In the genomic region with DNA sequence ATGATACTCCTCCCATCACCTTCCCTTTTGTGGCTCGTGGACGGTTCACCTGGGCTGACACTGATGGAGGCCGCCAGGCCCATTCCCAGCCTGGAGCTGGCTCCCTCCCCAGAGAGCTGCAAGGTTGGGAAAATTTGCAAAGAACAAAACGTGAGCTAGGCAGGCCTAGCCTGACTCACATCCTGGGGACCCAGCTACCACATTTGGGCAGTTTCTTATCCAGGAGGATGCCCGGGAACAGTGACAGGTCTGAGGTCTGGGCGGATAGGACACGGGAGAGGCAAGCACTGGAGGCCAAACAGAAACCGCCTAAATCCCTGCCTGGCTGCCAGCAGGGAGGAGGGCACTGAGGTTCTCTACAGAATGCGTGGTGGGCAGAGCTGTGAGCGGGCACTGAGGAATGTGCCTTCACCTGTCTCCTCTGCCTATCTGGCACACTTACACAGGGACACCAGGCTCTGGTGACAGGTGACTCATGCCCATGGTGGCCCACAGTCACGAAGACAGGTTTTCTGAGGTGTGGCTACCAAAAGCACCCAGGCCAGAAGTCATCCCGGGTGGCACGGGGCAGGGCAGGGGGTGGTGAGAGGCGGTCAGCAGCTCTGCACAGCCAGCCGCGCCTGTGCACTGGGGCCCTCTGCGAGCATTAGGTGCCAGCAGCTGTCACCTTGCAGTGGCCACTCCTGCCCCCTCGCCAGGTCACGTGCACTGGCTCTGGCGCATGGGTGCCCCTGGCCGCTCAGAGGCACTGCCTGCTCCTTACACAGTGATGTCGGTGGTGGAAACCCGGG, we compare ENCODE assay signal across 10 cellular contexts. TPM values are rescaled to one million over a fixed set of nuclear protein-coding genes. Genes with fewer than 3 reads are reported as not detected.
A peak's percentile ranks its signal among the peaks of the same experiment; 100 is the strongest.
DNase-seq lines count a peak whose midpoint lies in the region; ATAC-seq, FAIRE-seq and TF ChIP-seq lines count a peak whose summit lies in the region.
"Had no signal": no experiment of that assay in that cellular context is flagged by ENCODE, and none has a peak within 500 bp of the region (broad histone marks: within the 10 kb centered on the region; RNA-seq: fewer than 3 reads in every experiment).

No MANE protein-coding gene starts in this region.

- CTCF ChIA-PET in CD8-positive, alpha-beta T cell (lab: Charles Lee): interaction anchor here (2.0 kb wide), 1 partner anchor 25 kb away, joined by 10 read pairs; no protein-coding TSS in a partner anchor

- H3K36me3 ChIP-seq in CD8-positive, alpha-beta T cell (ENCODE audit: insufficient read depth, low read length): no peaks in the 10 kb centered on the region
- H3K36me3 ChIP-seq in Karpas-422 (ENCODE audit: insufficient read depth, low read length): no peaks in the 10 kb centered on the region
- H3K36me3 ChIP-seq in pancreas: no peaks in the 10 kb centered on the region

- H3K9me3 ChIP-seq in CD8-positive, alpha-beta T cell (ENCODE audit: low read length): no peaks in the 10 kb centered on the region
- no peaks in the 10 kb centered on the region for H3K9me3 ChIP-seq in Karpas-422 (ENCODE audit: low read length)
- no peaks in the 10 kb centered on the region for H3K9me3 ChIP-seq in pancreas

- peaks cover 56% of the 10 kb centered on the region for H3K4me1 Mint-ChIP-seq in CD8-positive, alpha-beta T cell (ENCODE audit: low read depth)
- peaks cover 98% of the 10 kb centered on the region for H3K4me1 Mint-ChIP-seq in dendritic cell treated with granulocyte-macrophage colony-stimulating factor and Interleukin-4, amounts not matched to agents 40 ng/mL and 50 ng/mL, for 4 days (ENCODE audit: low read depth)

- H3K27me3 ChIP-seq in CD8-positive, alpha-beta T cell (ENCODE audit: insufficient read depth, low read length): no peaks in the 10 kb centered on the region
- H3K27me3 ChIP-seq in Karpas-422 (ENCODE audit: low read length): no peaks in the 10 kb centered on the region
- H3K27me3 ChIP-seq in pancreas: no peaks in the 10 kb centered on the region

- peak overlapping the region; percentile 41 for H3K27ac Mint-ChIP-seq in CD8-positive, alpha-beta T cell
- peak overlapping the region; percentile 91 for H3K27ac Mint-ChIP-seq in dendritic cell treated with granulocyte-macrophage colony-stimulating factor and Interleukin-4, amounts not matched to agents 40 ng/mL and 50 ng/mL, for 4 days

- ATAC-seq in CD8-positive, alpha-beta T cell: no peak
- peak; percentile 36 to 56 (median 44) for ATAC-seq in pancreas

- FAIRE-seq in pancreas (lab: Jason Lieb, UNC) (no peak), urothelium cell line (lab: Jason Lieb, UNC) (no peak)

- no peak overlapping the region for H2AFZ ChIP-seq in Karpas-422 (ENCODE audit: low read length)

- peak overlapping the region; percentile 64 for H3K4me2 ChIP-seq in Karpas-422 (ENCODE audit: low read depth, low read length, poor library complexity, severe bottlenecking)

- H3K4me3 Mint-ChIP-seq in CD8-positive, alpha-beta T cell: no peak overlapping the region
- no peak overlapping the region for H3K4me3 Mint-ChIP-seq in dendritic cell treated with granulocyte-macrophage colony-stimulating factor and Interleukin-4, amounts not matched to agents 40 ng/mL and 50 ng/mL, for 4 days

- H4K20me1 ChIP-seq in Karpas-422 (ENCODE audit: insufficient read depth, low read depth, low read length): peaks cover 63% of the 10 kb centered on the region

- H3K27me3 Mint-ChIP-seq in CD8-positive, alpha-beta T cell (ENCODE audit: low read depth): no peaks in the 10 kb centered on the region
- H3K27me3 Mint-ChIP-seq in dendritic cell treated with granulocyte-macrophage colony-stimulating factor and Interleukin-4, amounts not matched to agents 40 ng/mL and 50 ng/mL, for 4 days: no peaks in the 10 kb centered on the region

- TF ChIP-seq CTCF in CD8-positive, alpha-beta T cell (IDR thresholded peaks at IDR 0.05): no peak
- TF ChIP-seq CTCF in pancreas (IDR thresholded peaks at IDR 0.05): no peak

- intact Hi-C loops in CD8-positive, alpha-beta T cell (cut with DNase I, micrococcal nuclease): no loop called here
- intact Hi-C loops in dendritic cell treated with granulocyte-macrophage colony-stimulating factor and Interleukin-4, amounts not matched to agents 40 ng/mL and 50 ng/mL, for 4 days (cut with micrococcal nuclease): no loop called here
- intact Hi-C loops in pancreas (cut with DNase I): no loop called here

- no peak overlapping the region for H3K27ac ChIP-seq in CD8-positive, alpha-beta T cell (ENCODE audit: low read depth, low read length)
- no peak overlapping the region for H3K27ac ChIP-seq in Karpas-422 (ENCODE audit: low read length)
- H3K27ac ChIP-seq in pancreas: peak overlapping the region in 2 of 4 donors; percentile 12 to 30

- POLR2A ChIA-PET in CD8-positive, alpha-beta T cell (lab: Charles Lee): interaction anchor here (0.8 kb wide), 1 partner anchor 130 kb away, joined by 3 read pairs; the partner anchor contains the start of gene YJU2

- peaks cover 36% of the 10 kb centered on the region for H3K79me2 ChIP-seq in Karpas-422 (ENCODE audit: low read length)

- H3K36me3 Mint-ChIP-seq in CD8-positive, alpha-beta T cell: peaks cover 4% of the 10 kb centered on the region
- peaks cover 60% of the 10 kb centered on the region for H3K36me3 Mint-ChIP-seq in dendritic cell treated with granulocyte-macrophage colony-stimulating factor and Interleukin-4, amounts not matched to agents 40 ng/mL and 50 ng/mL, for 4 days (ENCODE audit: low read depth)

- no peak overlapping the region; the same call in 1 of the 2 replicates for H3K9ac ChIP-seq in Karpas-422 (ENCODE audit: low read length)

- peaks cover 52% of the 10 kb centered on the region for H3K4me1 ChIP-seq in CD8-positive, alpha-beta T cell (ENCODE audit: insufficient read depth, low read length)
- peaks cover 73% of the 10 kb centered on the region for H3K4me1 ChIP-seq in Karpas-422 (ENCODE audit: low read length)
- peaks cover 59 to 69% (median 65%) of the 10 kb centered on the region in 3 donors for H3K4me1 ChIP-seq in pancreas

- H3K9me2 ChIP-seq in Karpas-422 (replicated peaks; ENCODE audit: insufficient read depth, low read length): no peaks in the 10 kb centered on the region

- no peaks in the 10 kb centered on the region for H3K9me3 Mint-ChIP-seq in CD8-positive, alpha-beta T cell
- no peaks in the 10 kb centered on the region for H3K9me3 Mint-ChIP-seq in dendritic cell treated with granulocyte-macrophage colony-stimulating factor and Interleukin-4, amounts not matched to agents 40 ng/mL and 50 ng/mL, for 4 days

- no peak overlapping the region for H3K4me3 ChIP-seq in CD8-positive, alpha-beta T cell (ENCODE audit: low read depth, low read length)
- H3K4me3 ChIP-seq in Karpas-422 (ENCODE audit: low read length) (peak overlapping the region; percentile 58; the same call in 1 of the 2 replicates), pancreas (no peak overlapping the region)

- WGBS in pancreas, 2 donors: 41 to 50% methylated on average over 22 to 23 of the region's 23 CpGs

- no peak for DNase-seq in CD8-positive, alpha-beta T cell
- DNase-seq in Karpas-422 (no peak), pancreas (peak in 5 of 6 donors; percentile 55 to 87 (median 68)), AML-193 (lab: John Stamatoyannopoulos, UW) (no peak), DMS153 (lab: John Stamatoyannopoulos, UW) (no peak), NCI-H2171 treated with DMSO at 0.1 percent for 48 hours (lab: John Stamatoyannopoulos, UW) (no peak), urothelium cell line (ENCODE audit: low spot score) (no peak)
- DNase-seq: cortex of kidney, NCI-H774 had no signal

RNA-seq across cellular contexts. Expression of gene SH3GL1, which starts 23.2 kb away (rescaled TPM):
- total RNA-seq in CD8-positive, alpha-beta T cell: 10 to 100 TPM; 35.0 to 38.1 TPM
- 12.8 and 13.4 TPM in 2 replicates for total RNA-seq in Karpas-422 (2014; rRNA removed; shearing (Covaris generic); ENCODE audit: low replicate concordance)
- 10 to 100 TPM; 25.9 to 31.1 (median 27.5) TPM for total RNA-seq in pancreas
- 10 to 100 TPM; 27.1 to 34.2 TPM for polyA plus RNA-seq in pancreas

RNA-seq across cellular contexts. Expression of gene CHAF1A, which starts 25.3 kb away (rescaled TPM):
- 10 to 100 TPM; 26.3 to 28.1 TPM for total RNA-seq in CD8-positive, alpha-beta T cell
- total RNA-seq in Karpas-422 (2014; rRNA removed; shearing (Covaris generic); ENCODE audit: low replicate concordance): 7.8 and 50.7 TPM in 2 replicates
- 1 to 10 TPM; 2.8 to 5.0 (median 3.9) TPM for total RNA-seq in pancreas
- 1 to 10 TPM; 3.8 to 4.3 TPM for polyA plus RNA-seq in pancreas

RNA-seq across cellular contexts. Expression of gene MPND, which starts 33.8 kb away (rescaled TPM):
- total RNA-seq in CD8-positive, alpha-beta T cell: 10 to 100 TPM in 1 of 2 experiments, 1 to 10 TPM in 1; 7.3 to 10.4 TPM
- 5.3 and 9.5 TPM in 2 replicates for total RNA-seq in Karpas-422 (2014; rRNA removed; shearing (Covaris generic); ENCODE audit: low replicate concordance)
- 10 to 100 TPM; 11.8 to 20.0 (median 14.9) TPM for total RNA-seq in pancreas
- 10 to 100 TPM; 16.7 to 18.9 TPM for polyA plus RNA-seq in pancreas

RNA-seq across cellular contexts. Expression of gene STAP2, which starts 38.6 kb away (rescaled TPM):
- total RNA-seq in CD8-positive, alpha-beta T cell: under 1 TPM; 0.65 to 0.97 TPM
- 0.43 and 0.86 TPM in 2 replicates for total RNA-seq in Karpas-422 (2014; rRNA removed; shearing (Covaris generic); ENCODE audit: low replicate concordance)
- total RNA-seq in pancreas: 10 to 100 TPM; 17.4 to 45.4 (median 23.3) TPM
- 10 to 100 TPM; 46.6 to 65.5 TPM for polyA plus RNA-seq in pancreas

Comparison
In these comparisons a context has a peak if more than half of its experiments do, and no peak if none do; other contexts are left out.
1. DNase-seq: peak in pancreas (5 of 6); none in CD8-positive, alpha-beta T cell (0 of 7), Karpas-422 (single experiment), AML-193 (0 of 2), DMS153 (single experiment), NCI-H2171 treated with DMSO at 0.1 percent for 48 hours (single experiment) and urothelium cell line (single experiment).